In the genomic region with DNA sequence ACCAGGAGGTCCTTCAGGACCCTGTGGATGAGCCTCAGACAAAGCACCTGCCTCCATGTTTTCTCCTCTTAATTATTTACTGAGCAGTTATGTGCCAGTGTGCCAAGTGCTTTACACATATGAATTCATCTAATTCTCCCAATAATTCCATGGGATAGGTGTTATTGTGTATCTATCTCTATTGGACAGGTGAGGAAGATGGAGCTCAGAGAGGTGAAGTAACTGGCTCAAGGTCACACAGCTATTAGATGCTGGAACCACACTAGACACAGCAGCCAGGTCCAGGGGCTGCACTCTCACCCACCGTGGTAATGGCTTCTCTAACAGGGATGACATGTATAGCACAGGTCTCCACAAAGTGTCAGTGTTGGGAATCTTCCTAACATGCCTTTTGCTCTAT, we compare ENCODE assay signal across 32 cellular contexts.
"Had no signal": no experiment of that assay in that cellular context is flagged by ENCODE, and none has a peak within 500 bp of the region (broad histone marks: within the 10 kb centered on the region; RNA-seq: fewer than 3 reads in every experiment).

No MANE protein-coding gene starts in this region.

- H3K36me3 Mint-ChIP-seq: activated CD4-positive, alpha-beta memory T cell treated with anti-CD3 and anti-CD28 coated beads for 36 hours; activated naive CD4-positive, alpha-beta T cell treated with anti-CD3 and anti-CD28 coated beads, Interleukin-2, amount 50 U/mL, for 24 hours; activated naive CD8-positive, alpha-beta T cell treated with anti-CD3 and anti-CD28 coated beads for 36 hours had no signal

- H3K9me3 Mint-ChIP-seq: activated CD4-positive, alpha-beta memory T cell treated with anti-CD3 and anti-CD28 coated beads for 36 hours; activated CD4-positive, alpha-beta T cell treated with anti-CD3 and anti-CD28 coated beads, Interleukin-2, amount 10 ng/mL, durations not matched to agents 24 days and 14 days; activated naive CD4-positive, alpha-beta T cell treated with anti-CD3 and anti-CD28 coated beads for 36 hours; activated naive CD4-positive, alpha-beta T cell treated with anti-CD3 and anti-CD28 coated beads, Interleukin-2, amount 50 U/mL, for 24 hours; activated naive CD8-positive, alpha-beta T cell treated with anti-CD3 and anti-CD28 coated beads for 36 hours; activated naive CD8-positive, alpha-beta T cell treated with anti-CD3 and anti-CD28 coated beads, Interleukin-2, amount 50 U/mL, for 24 hours; activated T-helper 2 cell treated with anti-CD3 and anti-CD28 coated beads, Interferon-gamma antibody, Interleukin-2, Interleukin-4, amounts not matched to agents 10 μg/mL and 5 μg/mL and 100 μg/mL, durations not matched to agents 14 hours and 24 hours and 36 hours; effector memory CD8-positive, alpha-beta T cell had no signal

- FAIRE-seq: colon had no signal

- H3K27me3 Mint-ChIP-seq: activated CD4-positive, alpha-beta memory T cell treated with anti-CD3 and anti-CD28 coated beads for 36 hours; activated naive CD4-positive, alpha-beta T cell treated with anti-CD3 and anti-CD28 coated beads, Interleukin-2, amount 50 U/mL, for 24 hours; activated naive CD8-positive, alpha-beta T cell treated with anti-CD3 and anti-CD28 coated beads for 36 hours had no signal

- H3K36me3 ChIP-seq: adrenal gland, esophagus squamous epithelium, gastroesophageal sphincter, heart right ventricle had no signal

- H3K9me3 ChIP-seq: adrenal gland, body of pancreas, esophagus squamous epithelium, gastroesophageal sphincter, heart right ventricle had no signal

- H3K4me3 ChIP-seq: adrenal gland, body of pancreas, esophagus squamous epithelium, gastroesophageal sphincter, heart right ventricle had no signal

- DNase-seq: activated CD4-positive, alpha-beta memory T cell treated with anti-CD3 and anti-CD28 coated beads for 36 hours; activated CD4-positive, alpha-beta T cell treated with anti-CD3 and anti-CD28 coated beads for 36 hours; activated CD4-positive, alpha-beta T cell treated with anti-CD3 and anti-CD28 coated beads, Interleukin-2, amount 10 ng/mL, durations not matched to agents 24 days and 14 days; activated CD4-positive, CD25-positive, alpha-beta regulatory T cell; activated CD4-positive, CD25-positive, alpha-beta regulatory T cell treated with anti-CD3 and anti-CD28 coated beads, Interleukin-2, amount 50 U/mL, for 72 hours; activated CD8-positive, alpha-beta memory T cell treated with anti-CD3 and anti-CD28 coated beads, Interleukin-2, amount 10 ng/mL, durations not matched to agents 7 days and 5 days; activated CD8-positive, alpha-beta memory T cell treated with anti-CD3 and anti-CD28 coated beads, Interleukin-2, amount 50 U/mL, for 4 hours; activated CD8-positive, alpha-beta T cell treated with anti-CD3 and anti-CD28 coated beads, Interleukin-2, amount 10 ng/mL, durations not matched to agents 7 days and 5 days; activated effector memory CD4-positive, alpha-beta T cell treated with anti-CD3 and anti-CD28 coated beads, Interleukin-2, amount 50 U/mL, for 16 hours; activated naive CD4-positive, alpha-beta T cell treated with anti-CD3 and anti-CD28 coated beads for 36 hours; activated naive CD8-positive, alpha-beta T cell treated with anti-CD3 and anti-CD28 coated beads for 36 hours; activated naive CD8-positive, alpha-beta T cell treated with anti-CD3 and anti-CD28 coated beads, Interleukin-2, amount 50 U/mL, for 24 hours; activated T-cell treated with anti-CD3 and anti-CD28 coated beads, Interleukin-2, amount 50 U/mL, for 1 hour; activated T-cell treated with anti-CD3 and anti-CD28 coated beads, Interleukin-2, amount 50 U/mL, for 48 hours; adrenal gland; amygdala; body of pancreas; caudate nucleus; cortex of kidney; dermis blood vessel endothelial cell; effector CD4-positive, alpha-beta T cell; effector memory CD8-positive, alpha-beta T cell; esophagus squamous epithelium; foreskin melanocyte; heart right ventricle; T-helper 2 cell had no signal

- H3K4me3 Mint-ChIP-seq: activated CD4-positive, alpha-beta memory T cell treated with anti-CD3 and anti-CD28 coated beads for 36 hours; activated CD4-positive, alpha-beta T cell treated with anti-CD3 and anti-CD28 coated beads for 36 hours; activated CD4-positive, alpha-beta T cell treated with anti-CD3 and anti-CD28 coated beads, Interleukin-2, amount 10 ng/mL, durations not matched to agents 24 days and 14 days; activated CD8-positive, alpha-beta memory T cell treated with anti-CD3 and anti-CD28 coated beads, Interleukin-2, amount 10 ng/mL, durations not matched to agents 7 days and 5 days; activated CD8-positive, alpha-beta T cell treated with anti-CD3 and anti-CD28 coated beads, Interleukin-2, amount 10 ng/mL, durations not matched to agents 7 days and 5 days; activated naive CD4-positive, alpha-beta T cell treated with anti-CD3 and anti-CD28 coated beads for 36 hours; activated naive CD4-positive, alpha-beta T cell treated with anti-CD3 and anti-CD28 coated beads, Interleukin-2, amount 50 U/mL, for 24 hours; activated naive CD8-positive, alpha-beta T cell treated with anti-CD3 and anti-CD28 coated beads for 36 hours; activated naive CD8-positive, alpha-beta T cell treated with anti-CD3 and anti-CD28 coated beads, Interleukin-2, amount 50 U/mL, for 24 hours; activated T-helper 1 cell treated with anti-CD3 and anti-CD28 coated beads, Interleukin-12 subunit alpha, Interleukin-12 subunit beta, Interleukin-2, Interleukin-4 antibody, amounts not matched to agents 30 ng/mL and 10 ng/mL and 1 ng/mL, durations not matched to agents 14 hours and 24 hours and 36 hours; effector memory CD8-positive, alpha-beta T cell had no signal

- H3K27ac ChIP-seq: adrenal gland, body of pancreas, epithelial cell of prostate, esophagus squamous epithelium, gastroesophageal sphincter, heart right ventricle had no signal

- ATAC-seq: activated CD4-positive, alpha-beta T cell treated with anti-CD3 and anti-CD28 coated beads for 36 hours; activated CD8-positive, alpha-beta memory T cell treated with anti-CD3 and anti-CD28 coated beads, Interleukin-2, amount 10 ng/mL, durations not matched to agents 7 days and 5 days; activated CD8-positive, alpha-beta T cell treated with anti-CD3 and anti-CD28 coated beads, Interleukin-2, amount 10 ng/mL, durations not matched to agents 7 days and 5 days; activated naive CD8-positive, alpha-beta T cell treated with anti-CD3 and anti-CD28 coated beads, Interleukin-2, amount 50 U/mL, for 24 hours; body of pancreas; effector memory CD8-positive, alpha-beta T cell; gastroesophageal sphincter; heart right ventricle had no signal

- H3K27ac Mint-ChIP-seq: activated CD4-positive, alpha-beta memory T cell treated with anti-CD3 and anti-CD28 coated beads for 36 hours; activated CD4-positive, alpha-beta T cell treated with anti-CD3 and anti-CD28 coated beads for 36 hours; activated CD4-positive, alpha-beta T cell treated with anti-CD3 and anti-CD28 coated beads, Interleukin-2, amount 10 ng/mL, durations not matched to agents 24 days and 14 days; activated CD8-positive, alpha-beta memory T cell treated with anti-CD3 and anti-CD28 coated beads, Interleukin-2, amount 10 ng/mL, durations not matched to agents 7 days and 5 days; activated CD8-positive, alpha-beta T cell treated with anti-CD3 and anti-CD28 coated beads, Interleukin-2, amount 10 ng/mL, durations not matched to agents 7 days and 5 days; activated naive CD4-positive, alpha-beta T cell treated with anti-CD3 and anti-CD28 coated beads for 36 hours; activated naive CD4-positive, alpha-beta T cell treated with anti-CD3 and anti-CD28 coated beads, Interleukin-2, amount 50 U/mL, for 24 hours; activated naive CD8-positive, alpha-beta T cell treated with anti-CD3 and anti-CD28 coated beads for 36 hours; activated naive CD8-positive, alpha-beta T cell treated with anti-CD3 and anti-CD28 coated beads, Interleukin-2, amount 50 U/mL, for 24 hours; activated T-helper 1 cell treated with anti-CD3 and anti-CD28 coated beads, Interleukin-12 subunit alpha, Interleukin-12 subunit beta, Interleukin-2, Interleukin-4 antibody, amounts not matched to agents 30 ng/mL and 10 ng/mL and 1 ng/mL, durations not matched to agents 14 hours and 24 hours and 36 hours; activated T-helper 2 cell treated with anti-CD3 and anti-CD28 coated beads, Interferon-gamma antibody, Interleukin-2, Interleukin-4, amounts not matched to agents 10 μg/mL and 5 μg/mL and 100 μg/mL, durations not matched to agents 14 hours and 24 hours and 36 hours; effector memory CD8-positive, alpha-beta T cell had no signal
